ENCODE assay signal across 13 cellular contexts in the genomic region with DNA sequence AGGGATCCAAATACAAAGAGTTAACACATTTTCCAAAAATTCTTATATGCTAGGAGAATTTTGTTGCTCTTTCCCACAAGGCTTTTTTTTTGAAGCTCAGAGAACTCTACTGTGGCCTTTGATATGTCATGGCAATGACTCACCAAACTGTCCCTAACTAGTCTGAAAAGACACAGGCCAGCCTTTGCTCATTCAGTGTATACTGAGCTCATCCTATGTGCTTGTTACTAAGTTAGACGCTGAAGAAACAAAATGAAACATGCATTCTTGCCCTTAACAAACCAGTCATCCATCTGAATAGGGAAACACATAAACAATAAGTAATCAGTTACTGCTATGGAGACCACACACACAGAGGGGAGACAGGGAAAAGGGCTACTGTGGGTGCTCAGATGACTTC.
DNase-seq lines count a peak whose midpoint lies in the region; ATAC-seq and TF ChIP-seq lines count a peak whose summit lies in the region.
"Had no signal": no experiment of that assay in that cellular context is flagged by ENCODE, and none has a peak within 500 bp of the region (broad histone marks: within the 10 kb centered on the region; RNA-seq: fewer than 3 reads in every experiment).

No MANE protein-coding gene starts in this region.

- no peak for TF ChIP-seq POLR2A in esophagus muscularis mucosa (IDR thresholded peaks at IDR 0.05; ENCODE audit: low read depth)

- H3K9me3 ChIP-seq in esophagus muscularis mucosa (no peaks in the 10 kb centered on the region), Caco-2 (no peaks in the 10 kb centered on the region), upper lobe of right lung (no peaks in the 10 kb centered on the region)

- intact Hi-C loops in esophagus muscularis mucosa (cut with DNase I), result no loop called here
- intact Hi-C loops in Caco-2 (cut with micrococcal nuclease; ENCODE audit: unreplicated experiment), result no loop called here
- intact Hi-C loops in upper lobe of right lung (cut with DNase I), result no loop called here

- H3K27me3 ChIP-seq in esophagus muscularis mucosa (no peaks in the 10 kb centered on the region), Caco-2 (replicated peaks; ENCODE audit: control insufficient read depth, insufficient read depth, low read length) (no peaks in the 10 kb centered on the region), upper lobe of right lung (no peaks in the 10 kb centered on the region)

- no TSS peak for BruUV-seq in Caco-2 (replicated peaks; lab: Mats Ljungman, UMichigan)

- no peak for ATAC-seq in upper lobe of right lung

- DNase-seq in ELR (ENCODE audit: low read depth) (peak; percentile 60), RPMI7951 (ENCODE audit: low read depth) (peak; percentile 63), esophagus muscularis mucosa (ENCODE audit: extremely low spot score) (peak; percentile 42), osteocyte (ENCODE audit: extremely low spot score, unreplicated experiment) (no peak), Caco-2 (no peak), AML-193 (lab: John Stamatoyannopoulos, UW) (no peak), upper lobe of right lung (no peak)
- DNase-seq in activated CD8-positive, alpha-beta memory T cell treated with anti-CD3 and anti-CD28 coated beads, Interleukin-2, amount 50 U/mL, for 48 hours, result no peak
- DNase-seq: activated CD4-positive, alpha-beta T cell treated with anti-CD3 and anti-CD28 coated beads, Interleukin-2, amount 10 ng/mL, durations not matched to agents 24 days and 14 days; activated effector memory CD4-positive, alpha-beta T cell treated with Interleukin-2 at 50 U/mL for 16 hours; CD4-positive, alpha-beta T cell; NK-92 treated with Interleukin-12 subunit alpha and Interleukin-12 subunit beta, amount 100 ng/mL, for 24 hours; retina had no signal

- no peak for TF ChIP-seq EP300 in esophagus muscularis mucosa (IDR thresholded peaks at IDR 0.05)

- no peaks in the 10 kb centered on the region for H3K9me3 Mint-ChIP-seq in osteocyte (ENCODE audit: unreplicated experiment)
- no peaks in the 10 kb centered on the region for H3K9me3 Mint-ChIP-seq in Caco-2 (ENCODE audit: unreplicated experiment)
- H3K9me3 Mint-ChIP-seq: activated CD4-positive, alpha-beta T cell treated with anti-CD3 and anti-CD28 coated beads, Interleukin-2, amount 10 ng/mL, durations not matched to agents 24 days and 14 days; CD4-positive, alpha-beta T cell had no signal

- H3K27ac ChIP-seq in esophagus muscularis mucosa (replicated peaks in 1 of 4) (no peak overlapping the region), upper lobe of right lung (no peak overlapping the region)

- CTCF ChIA-PET in Caco-2 (lab: Charles Lee), result no interaction called here

- H3K27ac Mint-ChIP-seq in osteocyte (ENCODE audit: unreplicated experiment) (peak overlapping the region; percentile 18), Caco-2 (ENCODE audit: unreplicated experiment) (no peak overlapping the region)
- H3K27ac Mint-ChIP-seq: activated CD4-positive, alpha-beta T cell treated with anti-CD3 and anti-CD28 coated beads, Interleukin-2, amount 10 ng/mL, durations not matched to agents 24 days and 14 days; CD4-positive, alpha-beta T cell had no signal

- H3K36me3 Mint-ChIP-seq in osteocyte (ENCODE audit: unreplicated experiment) (peaks cover 2% of the 10 kb centered on the region), Caco-2 (ENCODE audit: insufficient read depth, unreplicated experiment) (no peaks in the 10 kb centered on the region)

- H3K4me3 Mint-ChIP-seq in osteocyte (ENCODE audit: unreplicated experiment) (no peak overlapping the region), Caco-2 (ENCODE audit: unreplicated experiment) (no peak overlapping the region)
- H3K4me3 Mint-ChIP-seq: activated CD4-positive, alpha-beta T cell treated with anti-CD3 and anti-CD28 coated beads, Interleukin-2, amount 10 ng/mL, durations not matched to agents 24 days and 14 days; CD4-positive, alpha-beta T cell had no signal

- H3K27me3 Mint-ChIP-seq in osteocyte (ENCODE audit: unreplicated experiment) (no peaks in the 10 kb centered on the region), Caco-2 (ENCODE audit: insufficient read depth, unreplicated experiment) (no peaks in the 10 kb centered on the region)
- H3K27me3 Mint-ChIP-seq: activated CD4-positive, alpha-beta T cell treated with anti-CD3 and anti-CD28 coated beads, Interleukin-2, amount 10 ng/mL, durations not matched to agents 24 days and 14 days; CD4-positive, alpha-beta T cell had no signal

- WGBS in esophagus muscularis mucosa, result 61% methylated on average over 1 of the region's 1 CpG

- H3K4me1 Mint-ChIP-seq in osteocyte (ENCODE audit: unreplicated experiment) (peaks cover 3% of the 10 kb centered on the region), Caco-2 (ENCODE audit: low read depth, unreplicated experiment) (no peaks in the 10 kb centered on the region)

- TF ChIP-seq CTCF in esophagus muscularis mucosa (IDR thresholded peaks at IDR 0.05) (no peak), osteocyte (IDR thresholded peaks at IDR 0.05) (no peak), Caco-2 (IDR thresholded peaks at IDR 0.05; ENCODE audit: insufficient read depth in 1 of 2, low read depth in 1 of 2, low read length in 1 of 2, severe bottlenecking in 1 of 2, unreplicated experiment in 1 of 2) (no peak), upper lobe of right lung (IDR thresholded peaks at IDR 0.05) (no peak)

- POLR2A ChIA-PET in Caco-2 (lab: Charles Lee), result interaction anchor here (0.5 kb wide), 1 partner anchor 1098 kb away, joined by 5 read pairs; no protein-coding TSS in a partner anchor

- H3K36me3 ChIP-seq in esophagus muscularis mucosa (no peaks in the 10 kb centered on the region), Caco-2 (ENCODE audit: control insufficient read depth, insufficient read depth, low read length) (no peaks in the 10 kb centered on the region), upper lobe of right lung (no peaks in the 10 kb centered on the region)

- H3K4me3 ChIP-seq in esophagus muscularis mucosa (no peak overlapping the region), Caco-2 (ENCODE audit: low read depth, low read length) (no peak overlapping the region), upper lobe of right lung (no peak overlapping the region)

- peaks cover 0 to 15% (median 13%) of the 10 kb centered on the region in 4 donors for H3K4me1 ChIP-seq in esophagus muscularis mucosa
- H3K4me1 ChIP-seq in Caco-2, result no peaks in the 10 kb centered on the region
- no peaks in the 10 kb centered on the region for H3K4me1 ChIP-seq in upper lobe of right lung

Comparison
In these comparisons a context has a peak if more than half of its experiments do, and no peak if none do; other contexts are left out.
1. DNase-seq: peak in ELR (single experiment), RPMI7951 (single experiment) and esophagus muscularis mucosa (single experiment); none in osteocyte (single experiment), Caco-2 (0 of 2), AML-193 (0 of 2), activated CD8-positive, alpha-beta memory T cell treated with anti-CD3 and anti-CD28 coated beads, Interleukin-2, amount 50 U/mL, for 48 hours (single experiment) and upper lobe of right lung (single experiment).